Comparison of ENCODE assay signal across 8 cellular contexts in genomic region chr21:31559368-31560119, GRCh38.
A peak's percentile ranks its signal among the peaks of the same experiment; 100 is the strongest.
DNase-seq lines count a peak whose midpoint lies in the region; ATAC-seq, FAIRE-seq and TF ChIP-seq lines count a peak whose summit lies in the region.

No MANE protein-coding gene starts in this region.

- H3K27me3 ChIP-seq in muscle layer of colon (ENCODE audit: control insufficient read depth in 1 of 2, insufficient read depth in 2 of 2, low read length in 2 of 2) = peaks cover 20 to 38% of the 10 kb centered on the region in 2 donors

- no peak for TF ChIP-seq CTCF in AG09319 (IDR thresholded peaks at IDR 0.05; ENCODE audit: low read depth, low read length)

- peaks cover 5% of the 10 kb centered on the region for H3K4me1 ChIP-seq in muscle layer of colon (ENCODE audit: insufficient read depth, low read length)

- no peaks in the 10 kb centered on the region for H3K9me3 ChIP-seq in muscle layer of colon (ENCODE audit: low read length)

- DNase-seq in AG09319 (ENCODE audit: extremely low read depth, low read depth) = peak; percentile 34
- peak; percentile 65 for DNase-seq in GM19239 (ENCODE audit: insufficient read length, low spot score)
- DNase-seq in NCI-H774 (lab: John Stamatoyannopoulos, UW) = peak; percentile 97
- DNase-seq in activated T-cell treated with anti-CD3 and anti-CD28 coated beads for 4 hours = peak; percentile 88
- DNase-seq in epithelial cell of prostate (ENCODE audit: low read depth, low spot score) = peak; percentile 84
- peak; percentile 83 to 84 for DNase-seq in stimulated activated CD8-positive, alpha-beta memory T cell treated with anti-CD3 and anti-CD28 coated beads, Interleukin-4, amount 100 ng/mL, for 4 hours (ENCODE audit: low read depth in 2 of 2, low spot score in 1 of 2)

- peak; percentile 72 for FAIRE-seq in GM19239 (lab: Jason Lieb, UNC)

- H3K4me3 ChIP-seq in muscle layer of colon (ENCODE audit: low read depth in 1 of 2, low read length in 2 of 2) = peak overlapping the region; percentile 42 to 55

- ATAC-seq in HG03439 (IDR thresholded peaks at IDR 0.05; ENCODE audit: unreplicated experiment) = peak; percentile 89

- no peak overlapping the region for H3K9ac ChIP-seq in muscle layer of colon (ENCODE audit: low read length)

- no peaks in the 10 kb centered on the region for H3K36me3 ChIP-seq in muscle layer of colon (ENCODE audit: insufficient read depth, low read length)

- H3K27ac ChIP-seq in epithelial cell of prostate = no peak overlapping the region
- no peak overlapping the region for H3K27ac ChIP-seq in muscle layer of colon (ENCODE audit: low read depth, low read length)

Comparison
In these comparisons a context has a peak if more than half of its experiments do, and no peak if none do; other contexts are left out.
1. DNase-seq: peak in every context shown above with its lines; median percentile 97 in NCI-H774; 88 in activated T-cell treated with anti-CD3 and anti-CD28 coated beads for 4 hours; 84 in epithelial cell of prostate; 84 in stimulated activated CD8-positive, alpha-beta memory T cell treated with anti-CD3 and anti-CD28 coated beads, Interleukin-4, amount 100 ng/mL, for 4 hours; 65 in GM19239; 34 in AG09319.